12 cellular contexts compared by ENCODE assay signal in the genomic region with DNA sequence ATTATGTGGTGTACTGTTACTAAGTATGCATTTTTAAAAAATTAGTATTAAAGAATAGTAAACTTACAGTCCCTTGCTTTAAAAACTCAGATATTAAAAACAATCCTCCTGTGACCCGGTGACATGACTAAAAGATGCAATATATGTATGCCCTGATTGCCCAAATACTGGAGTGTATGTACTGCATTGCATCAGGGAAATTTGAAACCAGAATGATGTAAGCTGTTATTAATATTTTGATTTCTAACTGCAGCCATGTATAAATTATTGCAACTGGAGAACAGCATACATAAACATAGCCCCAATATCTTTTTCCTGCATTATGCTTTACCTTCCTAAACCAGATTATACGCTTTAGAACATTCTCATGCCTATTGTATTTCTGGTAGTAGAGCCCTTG. TPM values are rescaled to one million over a fixed set of nuclear protein-coding genes. Genes with fewer than 3 reads are reported as not detected.
DNase-seq lines count a peak whose midpoint lies in the region; TF ChIP-seq lines count a peak whose summit lies in the region.
"Had no signal": no experiment of that assay in that cellular context is flagged by ENCODE, and none has a peak within 500 bp of the region (broad histone marks: within the 10 kb centered on the region; RNA-seq: fewer than 3 reads in every experiment).

No MANE protein-coding gene starts in this region.

- TF ChIP-seq CTCF in OCI-LY7 (conservative IDR thresholded peaks at IDR 0.05; ENCODE audit: low read length): no peak
- TF ChIP-seq CTCF in smooth muscle cell (IDR thresholded peaks at IDR 0.05; ENCODE audit: borderline replicate concordance, insufficient read depth, poor library complexity, severe bottlenecking): no peak

- H4K20me1 ChIP-seq in OCI-LY7 (ENCODE audit: insufficient read depth, low read length) (peaks cover 12% of the 10 kb centered on the region), smooth muscle cell (ENCODE audit: low read depth) (peaks cover 15% of the 10 kb centered on the region)

- H3K36me3 ChIP-seq in OCI-LY7 (ENCODE audit: insufficient read depth, low read length): peaks cover 13% of the 10 kb centered on the region
- peaks cover 4% of the 10 kb centered on the region for H3K36me3 ChIP-seq in effector memory CD4-positive, alpha-beta T cell (ENCODE audit: control insufficient read depth, insufficient read depth, low read length)
- H3K36me3 ChIP-seq in smooth muscle cell (ENCODE audit: low read depth): no peaks in the 10 kb centered on the region

- H3K36me3 Mint-ChIP-seq in activated CD4-positive, alpha-beta T cell treated with anti-CD3 and anti-CD28 coated beads, Interleukin-2, amount 10 ng/mL, durations not matched to agents 24 days and 14 days (ENCODE audit: low read depth): peaks cover 29% of the 10 kb centered on the region

- H3F3A ChIP-seq in smooth muscle cell (ENCODE audit: low read depth): peaks cover 15% of the 10 kb centered on the region

- DNase-seq in activated CD4-positive, alpha-beta T cell treated with anti-CD3 and anti-CD28 coated beads, Interleukin-2, amount 10 ng/mL, durations not matched to agents 24 days and 14 days: no peak
- no peak for DNase-seq in activated CD4-positive, alpha-beta T cell treated with anti-CD3 and anti-CD28 coated beads for 4 hours
- DNase-seq in OCI-LY7 (ENCODE audit: low spot score): peak; percentile 12
- DNase-seq in effector memory CD4-positive, alpha-beta T cell: no peak
- DNase-seq in smooth muscle cell (lab: John Stamatoyannopoulos, UW; ENCODE audit: unreplicated experiment): no peak
- DNase-seq in NCI-H345 treated with DMSO at 0.1 percent for 48 hours (lab: John Stamatoyannopoulos, UW; ENCODE audit: unreplicated experiment): no peak
- DNase-seq in NCI-H2196 treated with DMSO at 0.1 percent for 48 hours (lab: John Stamatoyannopoulos, UW; ENCODE audit: unreplicated experiment): no peak
- no peak for DNase-seq in NCI-H1436 (lab: John Stamatoyannopoulos, UW)
- DNase-seq: esophagus squamous epithelium, stomach had no signal

- BruUV-seq in OCI-LY7 (replicated peaks; lab: Mats Ljungman, UMichigan): no TSS peak

- POLR2A ChIA-PET in OCI-LY7 (lab: Charles Lee): interaction anchor here (1.2 to 2.0 kb wide), 4 partner anchors 8 to 14 kb away, joined by 3 to 6 read pairs (median 4); no protein-coding TSS in a partner anchor

- H2AFZ ChIP-seq in OCI-LY7 (ENCODE audit: low read length) (no peak overlapping the region), smooth muscle cell (ENCODE audit: low read depth) (no peak overlapping the region)

- peak overlapping the region; percentile 80 for H3K27ac Mint-ChIP-seq in activated CD4-positive, alpha-beta T cell treated with anti-CD3 and anti-CD28 coated beads, Interleukin-2, amount 10 ng/mL, durations not matched to agents 24 days and 14 days

- H3K9me3 ChIP-seq in OCI-LY7 (ENCODE audit: low read length): no peaks in the 10 kb centered on the region
- H3K9me3 ChIP-seq in effector memory CD4-positive, alpha-beta T cell (ENCODE audit: control insufficient read depth, low read length): no peaks in the 10 kb centered on the region
- no peaks in the 10 kb centered on the region for H3K9me3 ChIP-seq in smooth muscle cell (replicated peaks; ENCODE audit: low read depth)
- H3K9me3 ChIP-seq: adrenal gland, esophagus squamous epithelium, stomach had no signal

- H3K27ac ChIP-seq in OCI-LY7 (ENCODE audit: low read depth, low read length, poor library complexity, severe bottlenecking): peak overlapping the region; percentile 92
- H3K27ac ChIP-seq in effector memory CD4-positive, alpha-beta T cell (ENCODE audit: insufficient read depth, low read length, poor library complexity, severe bottlenecking): peak overlapping the region; percentile 99
- peak overlapping the region; percentile 1 for H3K27ac ChIP-seq in smooth muscle cell (ENCODE audit: low read depth)
- H3K27ac ChIP-seq: adrenal gland had no signal

- CTCF ChIA-PET in OCI-LY7 (lab: Charles Lee; ENCODE audit: unreplicated experiment): no interaction called here

- peak overlapping the region; percentile 47 for H3K4me3 Mint-ChIP-seq in activated CD4-positive, alpha-beta T cell treated with anti-CD3 and anti-CD28 coated beads, Interleukin-2, amount 10 ng/mL, durations not matched to agents 24 days and 14 days

- H3K4me1 ChIP-seq in OCI-LY7 (ENCODE audit: insufficient read depth, low read length, poor library complexity, severe bottlenecking): peaks cover 51% of the 10 kb centered on the region
- H3K4me1 ChIP-seq in effector memory CD4-positive, alpha-beta T cell (ENCODE audit: control insufficient read depth, insufficient read depth, low read length, poor library complexity, severe bottlenecking): peaks cover 40% of the 10 kb centered on the region
- H3K4me1 ChIP-seq in smooth muscle cell (ENCODE audit: low read depth): peaks cover 16% of the 10 kb centered on the region

- H3K27me3 ChIP-seq in effector memory CD4-positive, alpha-beta T cell (replicated peaks; ENCODE audit: control insufficient read depth, insufficient read depth, low read length, poor library complexity, severe bottlenecking): no peaks in the 10 kb centered on the region
- H3K27me3 ChIP-seq in smooth muscle cell (ENCODE audit: low read depth): no peaks in the 10 kb centered on the region
- H3K27me3 ChIP-seq: adrenal gland, esophagus squamous epithelium, stomach had no signal

- no peaks in the 10 kb centered on the region for H3K9me2 ChIP-seq in OCI-LY7 (ENCODE audit: insufficient read depth, low read length)

- intact Hi-C loops in activated CD4-positive, alpha-beta T cell treated with anti-CD3 and anti-CD28 coated beads, Interleukin-2, amount 10 ng/mL, durations not matched to agents 24 days and 14 days (cut with micrococcal nuclease): no loop called here
- intact Hi-C loops in OCI-LY7 (cut with micrococcal nuclease; ENCODE audit: unreplicated experiment): loop anchor here (10.0 kb wide), 1 partner anchor 311 kb away; no protein-coding TSS in a partner anchor

- peaks cover 7% of the 10 kb centered on the region for H3K9me3 Mint-ChIP-seq in activated CD4-positive, alpha-beta T cell treated with anti-CD3 and anti-CD28 coated beads, Interleukin-2, amount 10 ng/mL, durations not matched to agents 24 days and 14 days

- H3K79me2 ChIP-seq in OCI-LY7 (ENCODE audit: insufficient read depth, low read depth, low read length) (peaks cover 49% of the 10 kb centered on the region), smooth muscle cell (ENCODE audit: low read depth) (peaks cover 43% of the 10 kb centered on the region)

- peaks cover 42% of the 10 kb centered on the region for H3K4me1 Mint-ChIP-seq in activated CD4-positive, alpha-beta T cell treated with anti-CD3 and anti-CD28 coated beads, Interleukin-2, amount 10 ng/mL, durations not matched to agents 24 days and 14 days

- peaks cover 1% of the 10 kb centered on the region for H3K27me3 Mint-ChIP-seq in activated CD4-positive, alpha-beta T cell treated with anti-CD3 and anti-CD28 coated beads, Interleukin-2, amount 10 ng/mL, durations not matched to agents 24 days and 14 days

- peak overlapping the region; percentile 83 for H3K4me2 ChIP-seq in OCI-LY7 (ENCODE audit: low read length)
- H3K4me2 ChIP-seq in smooth muscle cell: no peak overlapping the region

- no peak overlapping the region for H3K9ac ChIP-seq in smooth muscle cell (ENCODE audit: low read depth)

- WGBS in smooth muscle cell (ENCODE audit: low lambda C conversion rate): 97% methylated on average over 2 of the region's 2 CpGs

- H3K4me3 ChIP-seq in OCI-LY7 (ENCODE audit: low read depth, low read length, poor library complexity, severe bottlenecking) (no peak overlapping the region), smooth muscle cell (no peak overlapping the region)
- no peak overlapping the region for H3K4me3 ChIP-seq in effector memory CD4-positive, alpha-beta T cell (ENCODE audit: insufficient read depth, low read depth, low read length, poor library complexity, severe bottlenecking)
- H3K4me3 ChIP-seq: adrenal gland, esophagus squamous epithelium, lung, stomach had no signal

RNA-seq across cellular contexts. Expression of a gene that starts 3.7 kb away (rescaled TPM):
- 4,739 and 4,820 TPM in 2 replicates for total RNA-seq in activated CD4-positive, alpha-beta T cell treated with anti-CD3 and anti-CD28 coated beads, Interleukin-2, amount 10 ng/mL, durations not matched to agents 24 days and 14 days
- 1,862 and 1,909 TPM in 2 replicates for total RNA-seq in OCI-LY7 (2014; rRNA removed; shearing (Covaris generic))
- total RNA-seq in OCI-LY7 (2022) (490 and 1,029 TPM in 2 replicates), smooth muscle cell (1,212 and 1,497 TPM in 2 replicates)
- polyA plus RNA-seq in smooth muscle cell: 449 and 471 TPM in 2 replicates

Comparison
In these comparisons a context has a peak if more than half of its experiments do, and no peak if none do; other contexts are left out.
1. H3K27ac ChIP-seq: peak in every context shown above with its lines; median percentile 99 in effector memory CD4-positive, alpha-beta T cell; 92 in OCI-LY7; 1 in smooth muscle cell.